ENCODE assay signal across 1 cellular context in genomic region chr10:70671619-70672164, GRCh38.
A peak's percentile ranks its signal among the peaks of the same experiment; 100 is the strongest.
TF ChIP-seq lines count a peak whose summit lies in the region.

No MANE protein-coding gene starts in this region.

TF ChIP-seq in K562, 482 proteins besides CTCF, POLR2A, EP300 and RAD21 (continued from another document and continues in another):
- 0 out of 2 replicates have a peak, but pooled peaks have one; percentile 37 for TF ChIP-seq RERE (CRISPR knock-in tag; IDR thresholded peaks at IDR 0.05; ENCODE audit: borderline replicate concordance)
- no peak for TF ChIP-seq PCBP1 (IDR thresholded peaks at IDR 0.05; ENCODE audit: low read depth, low read length, poor library complexity, severe bottlenecking)
- no peak for TF ChIP-seq ZNF143 (CRISPR knock-in tag; IDR thresholded peaks at IDR 0.05)
- TF ChIP-seq NEUROD1 (IDR thresholded peaks at IDR 0.05; ENCODE audit: borderline replicate concordance, low read depth, low read length, partially characterized antibody) = no peak
- peak; percentile 72 for TF ChIP-seq MECOM (CRISPR knock-in tag; IDR thresholded peaks at IDR 0.05)
- TF ChIP-seq EZH2 (IDR thresholded peaks at IDR 0.05; ENCODE audit: borderline replicate concordance, low read depth, low read length) = no peak
- no peak for TF ChIP-seq BCL6 (CRISPR knock-in tag; IDR thresholded peaks at IDR 0.05)
- TF ChIP-seq COPS2 (conservative IDR thresholded peaks at IDR 0.05) = no peak
- no peak for TF ChIP-seq NRF1 (conservative IDR thresholded peaks at IDR 0.05 in 1 of 2, IDR thresholded peaks at IDR 0.05 in 1 of 2)
- no peak for TF ChIP-seq YY1 (IDR thresholded peaks at IDR 0.05; ENCODE audit: borderline replicate concordance in 1 of 3, control insufficient read depth in 1 of 3, extremely low read depth in 1 of 3, insufficient read depth in 3 of 3, insufficient read length in 1 of 3, insufficient replicate concordance in 2 of 3, low read depth in 1 of 3, low read length in 2 of 3)
- 0 out of 2 replicates have a peak, but pooled peaks have one; percentile 13 for TF ChIP-seq MAFG (tag; conservative IDR thresholded peaks at IDR 0.05)
- TF ChIP-seq TAF7 (tag; IDR thresholded peaks at IDR 0.05) = peak; percentile 54; the same call in 1 of the 2 replicates
- TF ChIP-seq MTA3 (IDR thresholded peaks at IDR 0.05; ENCODE audit: borderline replicate concordance) = peak; percentile 23; the same call in 1 of the 2 replicates
- no peak for TF ChIP-seq MBD2 (IDR thresholded peaks at IDR 0.05; ENCODE audit: borderline replicate concordance, low read depth)
- TF ChIP-seq ZNF717 (CRISPR knock-in tag; IDR thresholded peaks at IDR 0.05) = peak; percentile 79; the same call in 1 of the 2 replicates
- TF ChIP-seq TAF9B (IDR thresholded peaks at IDR 0.05; ENCODE audit: partially characterized antibody) = no peak
- peak; percentile 100 for TF ChIP-seq CHD4 (IDR thresholded peaks at IDR 0.05; ENCODE audit: insufficient read depth, insufficient replicate concordance, low read depth, low read length, poor library complexity, severe bottlenecking)
- TF ChIP-seq ZC3H8 (IDR thresholded peaks at IDR 0.05) = no peak
- TF ChIP-seq DNMT1 (IDR thresholded peaks at IDR 0.05) = no peak
- TF ChIP-seq MYC (IDR thresholded peaks at IDR 0.05; ENCODE audit: low read depth, low read length) = no peak
- TF ChIP-seq MYC (CRISPR knock-in tag; IDR thresholded peaks at IDR 0.05; ENCODE audit: borderline replicate concordance, low read depth) = peak; percentile 86; the same call in 1 of the 2 replicates
- TF ChIP-seq PREB (CRISPR knock-in tag; IDR thresholded peaks at IDR 0.05) = peak; percentile 93; the same call in 1 of the 2 replicates
- TF ChIP-seq ZSCAN29 (IDR thresholded peaks at IDR 0.05) = no peak
- TF ChIP-seq SMAD2 (IDR thresholded peaks at IDR 0.05; ENCODE audit: low read depth, low read length) = no peak
- TF ChIP-seq CBX8 (IDR thresholded peaks at IDR 0.05; ENCODE audit: borderline replicate concordance, extremely low read depth, low read depth, low read length, poor library complexity, severe bottlenecking) = no peak
- no peak for TF ChIP-seq RBFOX2 (IDR thresholded peaks at IDR 0.05; ENCODE audit: low read depth, low read length)
- no peak for TF ChIP-seq XRCC5 (IDR thresholded peaks at IDR 0.05; ENCODE audit: low read depth, low read length)
- no peak for TF ChIP-seq SRSF1 (IDR thresholded peaks at IDR 0.05; ENCODE audit: low read depth, low read length)
- TF ChIP-seq KAT8 (IDR thresholded peaks at IDR 0.05; ENCODE audit: low read depth) = no peak
- no peak for TF ChIP-seq PRPF4 (IDR thresholded peaks at IDR 0.05; ENCODE audit: insufficient read depth, low read depth, low read length, poor library complexity, severe bottlenecking)
- TF ChIP-seq SIN3A (IDR thresholded peaks at IDR 0.05; ENCODE audit: borderline replicate concordance in 2 of 2, control insufficient read depth in 1 of 2, low read depth in 2 of 2, low read length in 2 of 2) = no peak
- TF ChIP-seq THRAP3 (IDR thresholded peaks at IDR 0.05; ENCODE audit: borderline replicate concordance) = 0 out of 2 replicates have a peak, but pooled peaks have one; percentile 55
- TF ChIP-seq JUND (IDR thresholded peaks at IDR 0.05; ENCODE audit: borderline replicate concordance, low read depth, low read length) = peak; percentile 24; the same call in 1 of the 2 replicates
- TF ChIP-seq JUND (tag; IDR thresholded peaks at IDR 0.05; ENCODE audit: borderline replicate concordance, low read depth, low read length) = peak; percentile 71; the same call in 1 of the 3 replicates
- no peak for TF ChIP-seq ETS1 (conservative IDR thresholded peaks at IDR 0.05; ENCODE audit: control insufficient read depth, low read depth, low read length)
- no peak for TF ChIP-seq RHOXF2B (CRISPR knock-in tag; conservative IDR thresholded peaks at IDR 0.05)
- no peak; a peak in 1 of 4 replicates for TF ChIP-seq KDM4B (IDR thresholded peaks at IDR 0.05; ENCODE audit: borderline replicate concordance in 2 of 2, low read depth in 1 of 2)
- TF ChIP-seq ZNF668 (CRISPR knock-in tag; IDR thresholded peaks at IDR 0.05) = peak; percentile 73; the same call in 1 of the 2 replicates
- TF ChIP-seq CREM (IDR thresholded peaks at IDR 0.05; ENCODE audit: low read depth) = no peak; the same call in 1 of the 2 replicates
- peak; percentile 78; the same call in 1 of the 2 replicates for TF ChIP-seq ZBTB9 (CRISPR knock-in tag; IDR thresholded peaks at IDR 0.05)
- no peak for TF ChIP-seq GTF3C2 (IDR thresholded peaks at IDR 0.05; ENCODE audit: borderline replicate concordance, extremely low read depth, insufficient read length)
- no peak for TF ChIP-seq NUFIP1 (IDR thresholded peaks at IDR 0.05; ENCODE audit: partially characterized antibody)
- no peak for TF ChIP-seq HNRNPLL (IDR thresholded peaks at IDR 0.05; ENCODE audit: low read depth, low read length, poor library complexity, severe bottlenecking)
- no peak for TF ChIP-seq ZNF197 (CRISPR knock-in tag; IDR thresholded peaks at IDR 0.05; ENCODE audit: low read depth)
- peak; percentile 36; the same call in 1 of the 2 replicates for TF ChIP-seq ZNF584 (CRISPR knock-in tag; IDR thresholded peaks at IDR 0.05; ENCODE audit: low read depth)
- 0 out of 2 replicates have a peak, but pooled peaks have one; percentile 13 for TF ChIP-seq ZKSCAN8 (CRISPR knock-in tag; IDR thresholded peaks at IDR 0.05)
- peak; percentile 73; the same call in 1 of the 2 replicates for TF ChIP-seq TCF15 (CRISPR knock-in tag; IDR thresholded peaks at IDR 0.05)
- TF ChIP-seq CHD1 (IDR thresholded peaks at IDR 0.05; ENCODE audit: low read length) = peak; percentile 89
- TF ChIP-seq TCF7L2 (IDR thresholded peaks at IDR 0.05; ENCODE audit: low read depth, low read length) = no peak
- TF ChIP-seq CHAMP1 (IDR thresholded peaks at IDR 0.05) = no peak
- TF ChIP-seq HDAC2 (IDR thresholded peaks at IDR 0.05) = peak; percentile 100
- no peak for TF ChIP-seq TFAP4 (CRISPR knock-in tag; IDR thresholded peaks at IDR 0.05; ENCODE audit: borderline replicate concordance)
- no peak for TF ChIP-seq IRF2 (CRISPR knock-in tag; IDR thresholded peaks at IDR 0.05)
- TF ChIP-seq SNAPC5 (CRISPR knock-in tag; IDR thresholded peaks at IDR 0.05) = no peak
